In genomic region chr20:43938932-43939761, GRCh38 we compare ENCODE assay signal across 8 cellular contexts. TPM values are rescaled to one million over a fixed set of nuclear protein-coding genes. Genes with fewer than 3 reads are reported as not detected.
DNase-seq lines count a peak whose midpoint lies in the region; ATAC-seq, FAIRE-seq and TF ChIP-seq lines count a peak whose summit lies in the region.

No MANE protein-coding gene starts in this region.

- peak overlapping the region; percentile 35 for H3K4me3 ChIP-seq in WI38 (ENCODE audit: low read depth, low read length)

- ATAC-seq in HG03139 (IDR thresholded peaks at IDR 0.05; ENCODE audit: unreplicated experiment) (no peak), HG03159 (IDR thresholded peaks at IDR 0.05; ENCODE audit: unreplicated experiment) (no peak), GM19467 (IDR thresholded peaks at IDR 0.05; ENCODE audit: unreplicated experiment) (no peak)
- ATAC-seq in stimulated activated naive CD8-positive, alpha-beta T cell treated with anti-CD3 and anti-CD28 coated beads, Interleukin-15, Interleukin-2, amounts not matched to agents 100 U/mL and 50 U/mL, for 24 hours = no peak

- FAIRE-seq in HTR-8/SVneo (lab: Jason Lieb, UNC) = peak; percentile 100

- TF ChIP-seq CTCF in WI38 (IDR thresholded peaks at IDR 0.05; ENCODE audit: low read depth, low read length) = no peak

- DNase-seq in A172 (ENCODE audit: low spot score) = peak; percentile 97
- peak; percentile 93 for DNase-seq in HTR-8/SVneo (ENCODE audit: insufficient read length, low spot score)
- DNase-seq in iPS-NIHi11 (ENCODE audit: low spot score) = peak; percentile 35
- DNase-seq in stimulated activated naive CD8-positive, alpha-beta T cell treated with anti-CD3 and anti-CD28 coated beads, Interleukin-15, Interleukin-2, amounts not matched to agents 100 U/mL and 50 U/mL, for 24 hours = no peak

RNA-seq across cellular contexts. Expression of gene TOX2, which starts 24.5 kb away (rescaled TPM):
- 1.2 and 3.7 TPM in 2 replicates for total RNA-seq in A172 (2014; rRNA removed; shearing (Covaris generic))
